In genomic region chr4:176413171-176413570, GRCh38 we compare ENCODE assay signal across 16 cellular contexts.
DNase-seq lines count a peak whose midpoint lies in the region; ATAC-seq and TF ChIP-seq lines count a peak whose summit lies in the region.
"Had no signal": no experiment of that assay in that cellular context is flagged by ENCODE, and none has a peak within 500 bp of the region (broad histone marks: within the 10 kb centered on the region; RNA-seq: fewer than 3 reads in every experiment).

No MANE protein-coding gene starts in this region.

- no peak overlapping the region for H4K8ac ChIP-seq in mesendoderm (ENCODE audit: low read depth, low read length)

- peak; percentile 33 for DNase-seq in GM13977 (ENCODE audit: low spot score)
- DNase-seq in SKM-1 treated with dmso at 0.1 percent for 144 hours (lab: John Stamatoyannopoulos, UW; ENCODE audit: unreplicated experiment), result no peak
- no peak for DNase-seq in NCI-H1417 (lab: John Stamatoyannopoulos, UW)
- no peak for DNase-seq in stimulated activated CD4-positive, alpha-beta T cell treated with anti-CD3 and anti-CD28 coated beads, Interleukin-12 subunit alpha, Interleukin-12 subunit beta, amount 100 ng/mL, for 4 hours
- DNase-seq in mesendoderm, result no peak
- DNase-seq: activated B cell treated with CpG ODN at 0.5 μM for 24 hours; activated naive CD4-positive, alpha-beta T cell treated with anti-CD3 and anti-CD28 coated beads, Interleukin-2, amount 50 U/mL, for 16 hours; GF-D8; left ventricle myocardium inferior; NCI-H2227 treated with DMSO at 0.1 percent for 48 hours; PC-3; posterior cingulate gyrus had no signal

- ATAC-seq in GM19395 (IDR thresholded peaks at IDR 0.05; ENCODE audit: unreplicated experiment) (peak; percentile 87), HG02852 (IDR thresholded peaks at IDR 0.05; ENCODE audit: unreplicated experiment) (peak; percentile 76), HG03520 (IDR thresholded peaks at IDR 0.05; ENCODE audit: unreplicated experiment) (peak; percentile 68)
- ATAC-seq: PC-3 had no signal

- in situ Hi-C loops in GM13977 (cut with MboI; ENCODE audit: low pct_unique_long_range_greater_than_20kb, low sequenced_read_pairs, unreplicated experiment), result no loop called here

- no peaks in the 10 kb centered on the region for H3K36me3 ChIP-seq in mesendoderm (ENCODE audit: control insufficient read depth, insufficient read depth, low read length)
- H3K36me3 ChIP-seq: left ventricle myocardium inferior, suprapubic skin had no signal

- H3K9ac ChIP-seq in mesendoderm (ENCODE audit: low read length), result no peak overlapping the region

- H3K4me2 ChIP-seq in mesendoderm (ENCODE audit: low read length), result no peak overlapping the region

- H3K56ac ChIP-seq in mesendoderm (ENCODE audit: low read length), result no peak overlapping the region

- H3K23ac ChIP-seq in mesendoderm (ENCODE audit: low read length), result no peak overlapping the region

- H3K4ac ChIP-seq in mesendoderm (ENCODE audit: low read depth, low read length), result no peak overlapping the region

- H2BK120ac ChIP-seq in mesendoderm (ENCODE audit: low read depth, low read length), result no peak overlapping the region

- no peaks in the 10 kb centered on the region for H3K79me1 ChIP-seq in mesendoderm (ENCODE audit: low read length)

- no peak overlapping the region for H3K27ac ChIP-seq in mesendoderm (ENCODE audit: low read depth, low read length)
- H3K27ac ChIP-seq: left ventricle myocardium inferior, suprapubic skin had no signal

- no peak overlapping the region for H3K4me3 ChIP-seq in mesendoderm (ENCODE audit: low read length)
- H3K4me3 ChIP-seq: left ventricle myocardium inferior, suprapubic skin had no signal

- no CpG with 5 or more reads among the region's 2 CpGs for WGBS in mesendoderm (ENCODE audit: extremely low coverage, insufficient coverage, low lambda C conversion rate)

- no peak overlapping the region for H4K5ac ChIP-seq in mesendoderm (ENCODE audit: low read length)

- H3K79me2 ChIP-seq in mesendoderm (ENCODE audit: control insufficient read depth, insufficient read depth, low read length), result no peaks in the 10 kb centered on the region

- no peak overlapping the region for H2AK5ac ChIP-seq in mesendoderm (ENCODE audit: low read length)

- H3K18ac ChIP-seq in mesendoderm (ENCODE audit: low read length), result no peak overlapping the region

- no peak for TF ChIP-seq CTCF in GM13977 (IDR thresholded peaks at IDR 0.05; ENCODE audit: extremely low read depth, insufficient read depth, missing control alignments)

- no peaks in the 10 kb centered on the region for H3K27me3 ChIP-seq in mesendoderm (ENCODE audit: insufficient read depth, low read length, poor library complexity)
- H3K27me3 ChIP-seq: suprapubic skin had no signal

- H2BK15ac ChIP-seq in mesendoderm (replicated peaks; ENCODE audit: low read depth), result no peak overlapping the region

- no peak overlapping the region for H2BK5ac ChIP-seq in mesendoderm (ENCODE audit: low read length)

- no peaks in the 10 kb centered on the region for H3K4me1 ChIP-seq in mesendoderm (ENCODE audit: control insufficient read depth, low read depth, low read length)
- H3K4me1 ChIP-seq: left ventricle myocardium inferior, suprapubic skin had no signal
